21 cellular contexts compared by ENCODE assay signal in genomic region chr2:42560886-42561285, GRCh38. TPM values are rescaled to one million over a fixed set of nuclear protein-coding genes. Genes with fewer than 3 reads are reported as not detected.
A peak's percentile ranks its signal among the peaks of the same experiment; 100 is the strongest.
DNase-seq lines count a peak whose midpoint lies in the region; ATAC-seq and TF ChIP-seq lines count a peak whose summit lies in the region.
"Had no signal": no experiment of that assay in that cellular context is flagged by ENCODE, and none has a peak within 500 bp of the region (broad histone marks: within the 10 kb centered on the region; RNA-seq: fewer than 3 reads in every experiment).

No MANE protein-coding gene starts in this region.

- H2BK20ac ChIP-seq in H9 (ENCODE audit: low read depth, low read length, poor library complexity, severe bottlenecking) = no peak overlapping the region

- H3K79me2 ChIP-seq in H9 (ENCODE audit: insufficient read depth, low read length) (no peaks in the 10 kb centered on the region), SU-DHL-6 (ENCODE audit: insufficient read depth, low read length) (no peaks in the 10 kb centered on the region)

- peaks cover 29 to 31% of the 10 kb centered on the region in 2 experiments for H3K4me1 Mint-ChIP-seq in H9
- peaks cover 50% of the 10 kb centered on the region for H3K4me1 Mint-ChIP-seq in nephron progenitor cell

- H3K36me3 Mint-ChIP-seq in H9 (ENCODE audit: insufficient read depth in 1 of 3, low read depth in 3 of 3) = peaks cover 0 to 3% (median 0%) of the 10 kb centered on the region in 3 experiments; a peak in 2 of 7 replicates
- no peaks in the 10 kb centered on the region for H3K36me3 Mint-ChIP-seq in nephron progenitor cell (ENCODE audit: low read depth)

- no peaks in the 10 kb centered on the region for H3K27me3 Mint-ChIP-seq in H9 (ENCODE audit: low read depth)
- peaks cover 6% of the 10 kb centered on the region for H3K27me3 Mint-ChIP-seq in nephron progenitor cell (ENCODE audit: low read depth, poor library complexity)

- H3K14ac ChIP-seq in H9 (ENCODE audit: insufficient read depth, low read length) = no peak overlapping the region

- H2BK120ac ChIP-seq in H9 (ENCODE audit: low read depth, low read length, poor library complexity, severe bottlenecking) = no peak overlapping the region

- no peaks in the 10 kb centered on the region for H3K9me2 ChIP-seq in SU-DHL-6 (replicated peaks; ENCODE audit: insufficient read depth, low read length)
- H3K9me2 ChIP-seq: SK-N-SH had no signal

- no peaks in the 10 kb centered on the region for H3K27me3 ChIP-seq in H9 (ENCODE audit: insufficient read depth, low read length)
- no peaks in the 10 kb centered on the region for H3K27me3 ChIP-seq in SU-DHL-6 (ENCODE audit: low read length)

- H4K20me1 ChIP-seq in H9 (ENCODE audit: control insufficient read depth, insufficient read depth, insufficient read length) = no peaks in the 10 kb centered on the region
- no peaks in the 10 kb centered on the region for H4K20me1 ChIP-seq in SU-DHL-6 (ENCODE audit: low read depth, low read length)

- H3K4me3 Mint-ChIP-seq in H9 (no peak overlapping the region), nephron progenitor cell (no peak overlapping the region)

- H3K4me3 ChIP-seq in SU-DHL-6 (ENCODE audit: insufficient read depth, low read length, poor library complexity, severe bottlenecking) = no peak overlapping the region
- H3K4me3 ChIP-seq: GM12878 had no signal

- no peak for DNase-seq in H9
- peak; percentile 28 for DNase-seq in left kidney (ENCODE audit: low read depth, low spot score)
- no peak for DNase-seq in nephron progenitor cell
- DNase-seq in stimulated activated CD8-positive, alpha-beta memory T cell treated with anti-CD3 and anti-CD28 coated beads, Interleukin-4, amount 100 ng/mL, for 48 hours = no peak
- no peak for DNase-seq in NCI-H510A (lab: John Stamatoyannopoulos, UW)
- DNase-seq: DMS79, EL, GDM1, GOT3, Karpas-422, NCI-H1092, NCI-H1417 treated with DMSO at 0.1 percent for 48 hours, NCI-H1694 treated with DMSO at 0.1 percent for 48 hours, NCI-H2081, NCI-H2227 treated with DMSO at 0.1 percent for 48 hours, NCI-H69, SK-N-SH had no signal

- H2AFZ ChIP-seq in H9 (ENCODE audit: low read length) (no peak overlapping the region), SU-DHL-6 (ENCODE audit: low read depth, low read length, severe bottlenecking) (no peak overlapping the region)

- no peak overlapping the region for H3K4ac ChIP-seq in H9 (ENCODE audit: low read depth, low read length)

- H3K9me3 Mint-ChIP-seq in H9 (peaks cover 2 to 4% of the 10 kb centered on the region in 2 experiments; a peak in 2 of 5 replicates), nephron progenitor cell (peaks cover 5% of the 10 kb centered on the region)

- H4K8ac ChIP-seq in H9 (replicated peaks; ENCODE audit: insufficient read length, low read depth, low read length) = no peak overlapping the region

- no peak overlapping the region for H3K23ac ChIP-seq in H9 (ENCODE audit: insufficient read length, low read depth, low read length)

- H3K9me3 ChIP-seq in H9 (ENCODE audit: control insufficient read depth, low read depth, low read length) = no peaks in the 10 kb centered on the region
- no peaks in the 10 kb centered on the region for H3K9me3 ChIP-seq in SU-DHL-6 (ENCODE audit: insufficient read depth, low read length)
- H3K9me3 ChIP-seq: SK-N-SH had no signal

- TF ChIP-seq CTCF in H9 (conservative IDR thresholded peaks at IDR 0.05) = no peak
- TF ChIP-seq CTCF in SU-DHL-6 (IDR thresholded peaks at IDR 0.05; ENCODE audit: insufficient read depth, low read length, poor library complexity, severe bottlenecking) = no peak
- no peak for TF ChIP-seq CTCF in nephron progenitor cell (IDR thresholded peaks at IDR 0.05)

- H3K9ac ChIP-seq in H9 (ENCODE audit: extremely low read depth, insufficient read length, low read length) = no peak overlapping the region
- no peak overlapping the region for H3K9ac ChIP-seq in SU-DHL-6 (ENCODE audit: low read length)
- H3K9ac ChIP-seq: SK-N-SH had no signal

- H3K27ac Mint-ChIP-seq in H9 = peak overlapping the region in 2 of 3 experiments; percentile 1 to 27; a peak in 3 of 7 replicates
- peak overlapping the region; percentile 61 for H3K27ac Mint-ChIP-seq in nephron progenitor cell

- H2BK5ac ChIP-seq in H9 (ENCODE audit: insufficient read length, low read length) = no peak overlapping the region

- H3K4me1 ChIP-seq in H9 (ENCODE audit: insufficient read depth, low read length) = peaks cover 9% of the 10 kb centered on the region; the same call in 1 of the 2 replicates

- no peak overlapping the region for H2AK5ac ChIP-seq in H9 (ENCODE audit: insufficient read length, low read length)

- no peak overlapping the region for H2BK12ac ChIP-seq in H9 (ENCODE audit: insufficient read length, low read depth, low read length)

- no peaks in the 10 kb centered on the region for H3K79me1 ChIP-seq in H9 (ENCODE audit: insufficient read depth, low read depth, low read length, poor library complexity, severe bottlenecking)

- no peaks in the 10 kb centered on the region for H3K36me3 ChIP-seq in SU-DHL-6 (ENCODE audit: low read length)

- no peak overlapping the region for H3T11ph ChIP-seq in H9 (ENCODE audit: low read length)

- H3K27ac ChIP-seq in H9 (ENCODE audit: insufficient read length, low read depth, low read length) = no peak overlapping the region
- H3K27ac ChIP-seq in SU-DHL-6 (ENCODE audit: low read depth, low read length) = peak overlapping the region; percentile 36; the same call in 1 of the 2 replicates

- H2BK15ac ChIP-seq in H9 (ENCODE audit: low read depth, low read length) = no peak overlapping the region

- H4K91ac ChIP-seq in H9 (ENCODE audit: insufficient read length, low read depth, low read length) = no peak overlapping the region

- peaks cover 37% of the 10 kb centered on the region for H3F3A ChIP-seq in SU-DHL-6 (ENCODE audit: insufficient read depth)

- H4K5ac ChIP-seq in H9 (ENCODE audit: insufficient read length, low read depth, low read length) = no peak overlapping the region

- no peaks in the 10 kb centered on the region for H3K23me2 ChIP-seq in H9 (ENCODE audit: insufficient read length, low read depth, low read length, poor library complexity, severe bottlenecking)

- ATAC-seq in GM21619 (IDR thresholded peaks at IDR 0.05; ENCODE audit: unreplicated experiment) = no peak
- ATAC-seq: GM12878, HCT116 had no signal

- no CpG with 5 or more reads among the region's 2 CpGs for WGBS in H9 (ENCODE audit: extremely low coverage, insufficient read length, low lambda C conversion rate)

- H3K18ac ChIP-seq in H9 (ENCODE audit: insufficient read length, low read depth, low read length) = no peak overlapping the region

- H3K4me2 ChIP-seq in H9 (ENCODE audit: insufficient read depth, insufficient read length, low read length) (no peak overlapping the region), SU-DHL-6 (ENCODE audit: low read depth, low read length, poor library complexity, severe bottlenecking) (peak overlapping the region; percentile 6)
- H3K4me2 ChIP-seq: SK-N-SH had no signal

- H3K56ac ChIP-seq in H9 (ENCODE audit: insufficient read length, low read depth, low read length) = no peak overlapping the region

RNA-seq across cellular contexts. Expression of gene MTA3, which starts 7.5 kb away (rescaled TPM):
- 236 and 253 TPM in 2 replicates for total RNA-seq in H9 (2021)
